In the genomic region with DNA sequence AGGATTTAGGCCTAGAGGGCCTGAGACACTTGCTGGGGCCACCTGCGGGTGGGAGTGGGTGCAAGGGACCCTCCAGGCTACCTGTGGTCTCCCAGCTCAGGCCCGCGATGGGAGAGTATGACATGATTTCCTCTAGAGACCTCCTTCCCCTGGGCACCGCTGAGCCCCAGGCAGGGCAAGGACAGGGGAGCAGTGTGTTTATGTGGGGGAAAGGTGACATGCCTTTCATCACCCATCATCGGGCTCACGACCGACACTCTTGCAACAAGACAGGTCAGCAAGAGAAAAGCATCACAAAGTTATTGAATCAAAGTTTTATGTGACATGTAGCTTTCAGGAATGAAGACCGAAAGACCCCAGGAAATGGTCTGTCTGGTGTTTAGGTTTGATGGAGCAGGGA, we compare ENCODE assay signal across 12 cellular contexts. TPM values are rescaled to one million over a fixed set of nuclear protein-coding genes. Genes with fewer than 3 reads are reported as not detected.
DNase-seq lines count a peak whose midpoint lies in the region; ATAC-seq and TF ChIP-seq lines count a peak whose summit lies in the region.
"Had no signal": no experiment of that assay in that cellular context is flagged by ENCODE, and none has a peak within 500 bp of the region (broad histone marks: within the 10 kb centered on the region; RNA-seq: fewer than 3 reads in every experiment).

No MANE protein-coding gene starts in this region.

- H3K27ac Mint-ChIP-seq in T-helper 1 cell treated with Interleukin-12 subunit alpha and Interleukin-12 subunit beta and Interleukin-4 antibody, amounts not matched to agents 30 μg/mL and 1 μg/mL, for 36 hours, result peak overlapping the region; percentile 71
- peak overlapping the region; percentile 57 for H3K27ac Mint-ChIP-seq in WTC11
- H3K27ac Mint-ChIP-seq in stimulated activated effector memory CD8-positive, alpha-beta T cell treated with anti-CD3 and anti-CD28 coated beads, Interleukin-12 subunit alpha, Interleukin-12 subunit beta, amount 100 ng/mL, for 72 hours, result peak overlapping the region; percentile 87

- H3K27me3 Mint-ChIP-seq in T-helper 1 cell treated with Interleukin-12 subunit alpha and Interleukin-12 subunit beta and Interleukin-4 antibody, amounts not matched to agents 30 μg/mL and 1 μg/mL, for 36 hours (ENCODE audit: low read depth), result no peaks in the 10 kb centered on the region
- H3K27me3 Mint-ChIP-seq in WTC11 (ENCODE audit: low read depth), result no peaks in the 10 kb centered on the region

- intact Hi-C loops in left ventricle myocardium inferior (cut with micrococcal nuclease), result no loop called here

- peaks cover 50% of the 10 kb centered on the region for H3K4me1 Mint-ChIP-seq in T-helper 1 cell treated with Interleukin-12 subunit alpha and Interleukin-12 subunit beta and Interleukin-4 antibody, amounts not matched to agents 30 μg/mL and 1 μg/mL, for 36 hours (ENCODE audit: low read depth)
- H3K4me1 Mint-ChIP-seq in WTC11, result peaks cover 50% of the 10 kb centered on the region
- peaks cover 67% of the 10 kb centered on the region for H3K4me1 Mint-ChIP-seq in stimulated activated effector memory CD8-positive, alpha-beta T cell treated with anti-CD3 and anti-CD28 coated beads, Interleukin-12 subunit alpha, Interleukin-12 subunit beta, amount 100 ng/mL, for 72 hours

- POLR2A ChIA-PET in WTC11 (lab: Charles Lee), result no interaction called here

- H3K36me3 ChIP-seq in left ventricle myocardium inferior, result peaks cover 16% of the 10 kb centered on the region

- CTCF ChIA-PET in WTC11 (lab: Charles Lee), result interaction anchor here (0.8 to 3.4 kb wide), 5 partner anchors 12 to 29 kb away, joined by 5 to 24 read pairs (median 7); no protein-coding TSS in a partner anchor

- peak overlapping the region; percentile 97 for H3K27ac ChIP-seq in left ventricle myocardium inferior (replicated peaks)
- H3K27ac ChIP-seq: 22Rv1 had no signal

- H3K27me3 ChIP-seq in left ventricle myocardium inferior (ENCODE audit: low read depth), result no peaks in the 10 kb centered on the region

- no peak for TF ChIP-seq CTCF in WTC11 (IDR thresholded peaks at IDR 0.05)
- no peak for TF ChIP-seq CTCF in left ventricle myocardium inferior (IDR thresholded peaks at IDR 0.05; ENCODE audit: borderline replicate concordance)

- peaks cover 100% of the 10 kb centered on the region for H3K4me1 ChIP-seq in left ventricle myocardium inferior

- peak overlapping the region; percentile 36 for H3K4me3 ChIP-seq in left ventricle myocardium inferior

- no peak for DNase-seq in T-helper 1 cell
- no peak for DNase-seq in WTC11 (ENCODE audit: low spot score)
- DNase-seq in left ventricle myocardium inferior, result no peak
- no peak for DNase-seq in stimulated activated effector memory CD8-positive, alpha-beta T cell treated with anti-CD3 and anti-CD28 coated beads, Interleukin-12 subunit alpha, Interleukin-12 subunit beta, amount 100 ng/mL, for 72 hours (ENCODE audit: low spot score in 2 of 2)
- DNase-seq in NCI-H2196 (lab: John Stamatoyannopoulos, UW; ENCODE audit: unreplicated experiment), result no peak
- DNase-seq in NCI-H226, result no peak
- DNase-seq in DMS 273 (lab: John Stamatoyannopoulos, UW; ENCODE audit: unreplicated experiment), result no peak
- DNase-seq: activated effector memory CD4-positive, alpha-beta T cell treated with Interleukin-2 at 50 U/mL for 16 hours; KG1; NCI-H345 had no signal

- no peaks in the 10 kb centered on the region for H3K9me3 ChIP-seq in left ventricle myocardium inferior (replicated peaks)

- peaks cover 16% of the 10 kb centered on the region for H3K36me3 Mint-ChIP-seq in T-helper 1 cell treated with Interleukin-12 subunit alpha and Interleukin-12 subunit beta and Interleukin-4 antibody, amounts not matched to agents 30 μg/mL and 1 μg/mL, for 36 hours (ENCODE audit: low read depth)
- peaks cover 8% of the 10 kb centered on the region for H3K36me3 Mint-ChIP-seq in WTC11
- peaks cover 72% of the 10 kb centered on the region for H3K36me3 Mint-ChIP-seq in stimulated activated effector memory CD8-positive, alpha-beta T cell treated with anti-CD3 and anti-CD28 coated beads, Interleukin-12 subunit alpha, Interleukin-12 subunit beta, amount 100 ng/mL, for 72 hours

- no peaks in the 10 kb centered on the region for H3K9me3 Mint-ChIP-seq in T-helper 1 cell treated with Interleukin-12 subunit alpha and Interleukin-12 subunit beta and Interleukin-4 antibody, amounts not matched to agents 30 μg/mL and 1 μg/mL, for 36 hours
- H3K9me3 Mint-ChIP-seq in WTC11, result no peaks in the 10 kb centered on the region
- no peaks in the 10 kb centered on the region for H3K9me3 Mint-ChIP-seq in stimulated activated effector memory CD8-positive, alpha-beta T cell treated with anti-CD3 and anti-CD28 coated beads, Interleukin-12 subunit alpha, Interleukin-12 subunit beta, amount 100 ng/mL, for 72 hours

- H3K4me3 Mint-ChIP-seq in T-helper 1 cell treated with Interleukin-12 subunit alpha and Interleukin-12 subunit beta and Interleukin-4 antibody, amounts not matched to agents 30 μg/mL and 1 μg/mL, for 36 hours, result no peak overlapping the region
- H3K4me3 Mint-ChIP-seq in WTC11, result no peak overlapping the region
- H3K4me3 Mint-ChIP-seq in stimulated activated effector memory CD8-positive, alpha-beta T cell treated with anti-CD3 and anti-CD28 coated beads, Interleukin-12 subunit alpha, Interleukin-12 subunit beta, amount 100 ng/mL, for 72 hours, result peak overlapping the region; percentile 83

- no peak for ATAC-seq in WTC11
- ATAC-seq in stimulated activated effector memory CD8-positive, alpha-beta T cell treated with anti-CD3 and anti-CD28 coated beads, Interleukin-12 subunit alpha, Interleukin-12 subunit beta, amount 100 ng/mL, for 72 hours, result no peak

TF ChIP-seq in WTC11, 78 proteins besides CTCF, POLR2A, EP300 and RAD21:
- TF ChIP-seq, protein P1, sequence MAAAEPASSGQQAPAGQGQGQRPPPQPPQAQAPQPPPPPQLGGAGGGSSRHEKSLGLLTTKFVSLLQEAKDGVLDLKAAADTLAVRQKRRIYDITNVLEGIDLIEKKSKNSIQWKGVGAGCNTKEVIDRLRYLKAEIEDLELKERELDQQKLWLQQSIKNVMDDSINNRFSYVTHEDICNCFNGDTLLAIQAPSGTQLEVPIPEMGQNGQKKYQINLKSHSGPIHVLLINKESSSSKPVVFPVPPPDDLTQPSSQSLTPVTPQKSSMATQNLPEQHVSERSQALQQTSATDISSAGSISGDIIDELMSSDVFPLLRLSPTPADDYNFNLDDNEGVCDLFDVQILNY (CRISPR knock-in tag; IDR thresholded peaks at IDR 0.05), result no peak
- no peak for TF ChIP-seq TEAD4 (CRISPR knock-in tag; IDR thresholded peaks at IDR 0.05)
- TF ChIP-seq, protein P2, sequence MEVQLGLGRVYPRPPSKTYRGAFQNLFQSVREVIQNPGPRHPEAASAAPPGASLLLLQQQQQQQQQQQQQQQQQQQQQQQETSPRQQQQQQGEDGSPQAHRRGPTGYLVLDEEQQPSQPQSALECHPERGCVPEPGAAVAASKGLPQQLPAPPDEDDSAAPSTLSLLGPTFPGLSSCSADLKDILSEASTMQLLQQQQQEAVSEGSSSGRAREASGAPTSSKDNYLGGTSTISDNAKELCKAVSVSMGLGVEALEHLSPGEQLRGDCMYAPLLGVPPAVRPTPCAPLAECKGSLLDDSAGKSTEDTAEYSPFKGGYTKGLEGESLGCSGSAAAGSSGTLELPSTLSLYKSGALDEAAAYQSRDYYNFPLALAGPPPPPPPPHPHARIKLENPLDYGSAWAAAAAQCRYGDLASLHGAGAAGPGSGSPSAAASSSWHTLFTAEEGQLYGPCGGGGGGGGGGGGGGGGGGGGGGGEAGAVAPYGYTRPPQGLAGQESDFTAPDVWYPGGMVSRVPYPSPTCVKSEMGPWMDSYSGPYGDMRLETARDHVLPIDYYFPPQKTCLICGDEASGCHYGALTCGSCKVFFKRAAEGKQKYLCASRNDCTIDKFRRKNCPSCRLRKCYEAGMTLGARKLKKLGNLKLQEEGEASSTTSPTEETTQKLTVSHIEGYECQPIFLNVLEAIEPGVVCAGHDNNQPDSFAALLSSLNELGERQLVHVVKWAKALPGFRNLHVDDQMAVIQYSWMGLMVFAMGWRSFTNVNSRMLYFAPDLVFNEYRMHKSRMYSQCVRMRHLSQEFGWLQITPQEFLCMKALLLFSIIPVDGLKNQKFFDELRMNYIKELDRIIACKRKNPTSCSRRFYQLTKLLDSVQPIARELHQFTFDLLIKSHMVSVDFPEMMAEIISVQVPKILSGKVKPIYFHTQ (CRISPR knock-in tag; IDR thresholded peaks at IDR 0.05), result no peak
- TF ChIP-seq, protein P3, sequence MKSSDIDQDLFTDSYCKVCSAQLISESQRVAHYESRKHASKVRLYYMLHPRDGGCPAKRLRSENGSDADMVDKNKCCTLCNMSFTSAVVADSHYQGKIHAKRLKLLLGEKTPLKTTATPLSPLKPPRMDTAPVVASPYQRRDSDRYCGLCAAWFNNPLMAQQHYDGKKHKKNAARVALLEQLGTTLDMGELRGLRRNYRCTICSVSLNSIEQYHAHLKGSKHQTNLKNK (CRISPR knock-in tag; IDR thresholded peaks at IDR 0.05), result no peak
- no peak for TF ChIP-seq FOXJ3 (CRISPR knock-in tag; IDR thresholded peaks at IDR 0.05; ENCODE audit: borderline replicate concordance)

RNA-seq across cellular contexts. Expression of gene SH2B3, which starts 19.9 kb away (rescaled TPM):
- 20.5 to 31.8 TPM (median 20.7 TPM) in 3 replicates for total RNA-seq in WTC11 (2021)
- total RNA-seq in left ventricle myocardium inferior, result 50.5 TPM

RNA-seq across cellular contexts. Expression of gene PHETA1, which starts 56.8 kb away (rescaled TPM):
- total RNA-seq in WTC11 (2021), result 12.4 to 18.6 TPM (median 14.9 TPM) in 3 replicates
- 29.8 TPM for total RNA-seq in left ventricle myocardium inferior
